Comparison of ENCODE assay signal across 26 cellular contexts in genomic region chr6:150248300-150248699, GRCh38.
"Had no signal": no experiment of that assay in that cellular context is flagged by ENCODE, and none has a peak within 500 bp of the region (broad histone marks: within the 10 kb centered on the region; RNA-seq: fewer than 3 reads in every experiment).

No MANE protein-coding gene starts in this region.

- H3K27me3 ChIP-seq: neural progenitor cell, ovary, right lobe of liver, sigmoid colon, stomach, thyroid gland, tibial nerve, upper lobe of left lung had no signal

- H3K9me3 Mint-ChIP-seq: natural killer cell, neural progenitor cell had no signal

- H3K4me3 ChIP-seq: neural progenitor cell, ovary, psoas muscle, right lobe of liver, sigmoid colon, stomach, thoracic aorta, thyroid gland, tibial nerve, upper lobe of left lung had no signal

- H3K9me3 ChIP-seq: ovary, psoas muscle, right lobe of liver, thoracic aorta, thyroid gland had no signal

- ATAC-seq: naive thymus-derived CD4-positive, alpha-beta T cell; natural killer cell; psoas muscle; right cardiac atrium; right lobe of liver; stimulated activated memory B cell treated with anti-CD40 and anti-IgM and Interleukin-4, amounts not matched to agents 10 μg/mL and 1 μg/mL and 100 μg/mL, for 72 hours had no signal

- H3K36me3 ChIP-seq: neural progenitor cell, ovary, right lobe of liver, sigmoid colon, stomach, thoracic aorta, thyroid gland, tibial nerve, upper lobe of left lung had no signal

- DNase-seq: naive thymus-derived CD4-positive, alpha-beta T cell; natural killer cell; occipital lobe; ovary; posterior cingulate gyrus; psoas muscle; right cardiac atrium; right lobe of liver; sigmoid colon; small intestine; stimulated activated CD4-positive, alpha-beta T cell treated with anti-CD3 and anti-CD28 coated beads, Interleukin-15, amount 100 ng/mL, for 24 hours; stimulated activated CD4-positive, alpha-beta T cell treated with anti-CD3 and anti-CD28 coated beads, Interleukin-2, amount 100 ng/mL, for 24 hours; stimulated activated CD4-positive, alpha-beta T cell treated with anti-CD3 and anti-CD28 coated beads, Interleukin-2, amount 100 ng/mL, for 48 hours; stimulated activated CD4-positive, alpha-beta T cell treated with anti-CD3 and anti-CD28 coated beads, Interleukin-4, amount 100 ng/mL, for 24 hours; stimulated activated naive CD4-positive, alpha-beta T cell; stomach; thyroid gland; trophoblast cell; upper lobe of left lung had no signal

- H3K4me3 Mint-ChIP-seq: naive thymus-derived CD4-positive, alpha-beta T cell; natural killer cell; nephron; neural progenitor cell; stimulated activated memory B cell treated with anti-CD40 and anti-IgM and Interleukin-4, amounts not matched to agents 10 μg/mL and 1 μg/mL and 100 μg/mL, for 72 hours had no signal

- H3K36me3 Mint-ChIP-seq: naive thymus-derived CD4-positive, alpha-beta T cell; natural killer cell; neural progenitor cell had no signal

- H3K4me1 Mint-ChIP-seq: natural killer cell had no signal

- H3K27ac Mint-ChIP-seq: naive thymus-derived CD4-positive, alpha-beta T cell; natural killer cell; nephron; neural progenitor cell; progenitor cell of endocrine pancreas; stimulated activated memory B cell treated with anti-CD40 and anti-IgM and Interleukin-4, amounts not matched to agents 10 μg/mL and 1 μg/mL and 100 μg/mL, for 72 hours had no signal

- H3K27me3 Mint-ChIP-seq: progenitor cell of endocrine pancreas; stimulated activated memory B cell treated with anti-CD40 and anti-IgM and Interleukin-4, amounts not matched to agents 10 μg/mL and 1 μg/mL and 100 μg/mL, for 72 hours had no signal

- H3K4me1 ChIP-seq: neural progenitor cell, parathyroid adenoma, right lobe of liver, tibial nerve had no signal

- H3K27ac ChIP-seq: neural progenitor cell, ovary, parathyroid adenoma, right lobe of liver, sigmoid colon, stomach, thoracic aorta, thyroid gland, tibial nerve, upper lobe of left lung had no signal
